In genomic region chr10:60611291-60611747, GRCh38 we compare ENCODE assay signal across 12 cellular contexts.
DNase-seq lines count a peak whose midpoint lies in the region; ATAC-seq and TF ChIP-seq lines count a peak whose summit lies in the region.
"Had no signal": no experiment of that assay in that cellular context is flagged by ENCODE, and none has a peak within 500 bp of the region (broad histone marks: within the 10 kb centered on the region; RNA-seq: fewer than 3 reads in every experiment).

No MANE protein-coding gene starts in this region.

- no peaks in the 10 kb centered on the region for H3K27me3 ChIP-seq in MM.1S (replicated peaks; ENCODE audit: insufficient read depth, low read length)
- H3K27me3 ChIP-seq: uterus had no signal

- no peak overlapping the region for H3K27ac ChIP-seq in MM.1S (ENCODE audit: low read length)
- H3K27ac ChIP-seq: parathyroid adenoma, uterus had no signal

- intact Hi-C loops in activated CD4-positive, alpha-beta memory T cell treated with anti-CD3 and anti-CD28 coated beads for 36 hours (cut with micrococcal nuclease): loop anchor here (1.0 kb wide), 3 partner anchors 17 to 45 kb away; no protein-coding TSS in a partner anchor

- H3K4me1 Mint-ChIP-seq in activated CD4-positive, alpha-beta memory T cell treated with anti-CD3 and anti-CD28 coated beads for 36 hours (ENCODE audit: low read depth): peaks cover 27% of the 10 kb centered on the region
- H3K4me1 Mint-ChIP-seq in activated CD4-positive, alpha-beta memory T cell treated with anti-CD3 and anti-CD28 coated beads, Interleukin-2, amount 10 ng/mL, durations not matched to agents 7 days and 5 days: peaks cover 23% of the 10 kb centered on the region
- peaks cover 41% of the 10 kb centered on the region for H3K4me1 Mint-ChIP-seq in activated T-cell treated with anti-CD3 and anti-CD28 coated beads, Interleukin-2, amount 50 U/mL, for 24 hours (ENCODE audit: low read depth)
- H3K4me1 Mint-ChIP-seq: B cell had no signal

- no peak overlapping the region for H3K4me3 ChIP-seq in MM.1S (ENCODE audit: low read length)
- H3K4me3 ChIP-seq: uterus had no signal

- H3K9me2 ChIP-seq in MM.1S (replicated peaks; ENCODE audit: insufficient read depth, low read length): no peaks in the 10 kb centered on the region

- no peaks in the 10 kb centered on the region for H3K79me2 ChIP-seq in MM.1S (ENCODE audit: low read length)
- H3K79me2 ChIP-seq: parathyroid adenoma had no signal

- DNase-seq in activated CD4-positive, alpha-beta memory T cell treated with anti-CD3 and anti-CD28 coated beads for 36 hours: peak; percentile 51
- no peak for DNase-seq in activated CD4-positive, alpha-beta memory T cell treated with anti-CD3 and anti-CD28 coated beads, Interleukin-2, amount 10 ng/mL, durations not matched to agents 7 days and 5 days
- peak; percentile 49 for DNase-seq in activated T-cell treated with anti-CD3 and anti-CD28 coated beads, Interleukin-2, amount 50 U/mL, for 24 hours
- peak; percentile 26 for DNase-seq in hepatic stellate cell (ENCODE audit: low spot score)
- peak; percentile 1 to 2 for DNase-seq in stimulated activated CD8-positive, alpha-beta memory T cell treated with anti-CD3 and anti-CD28 coated beads, Interleukin-2, amount 100 ng/mL, for 48 hours (ENCODE audit: low read depth in 2 of 2)
- DNase-seq in MM.1S: no peak
- DNase-seq: T-cell, uterus had no signal

- H3F3A ChIP-seq in MM.1S (ENCODE audit: insufficient read depth, low read length): no peaks in the 10 kb centered on the region

- H2AFZ ChIP-seq in MM.1S (ENCODE audit: low read length): no peak overlapping the region
- H2AFZ ChIP-seq: parathyroid adenoma had no signal

- CTCF ChIA-PET in activated CD4-positive, alpha-beta memory T cell treated with anti-CD3 and anti-CD28 coated beads for 36 hours (lab: Charles Lee): no interaction called here
- CTCF ChIA-PET in activated CD4-positive, alpha-beta memory T cell treated with anti-CD3 and anti-CD28 coated beads, Interleukin-2, amount 10 ng/mL, durations not matched to agents 7 days and 5 days (lab: Charles Lee): interaction anchor here (1.2 kb wide), 1 partner anchor 157 kb away, joined by 3 read pairs; no protein-coding TSS in a partner anchor

- peaks cover 2% of the 10 kb centered on the region for H3K36me3 Mint-ChIP-seq in activated CD4-positive, alpha-beta memory T cell treated with anti-CD3 and anti-CD28 coated beads for 36 hours
- H3K36me3 Mint-ChIP-seq in activated CD4-positive, alpha-beta memory T cell treated with anti-CD3 and anti-CD28 coated beads, Interleukin-2, amount 10 ng/mL, durations not matched to agents 7 days and 5 days (ENCODE audit: low read depth): peaks cover 3% of the 10 kb centered on the region
- H3K36me3 Mint-ChIP-seq in activated T-cell treated with anti-CD3 and anti-CD28 coated beads, Interleukin-2, amount 50 U/mL, for 24 hours (ENCODE audit: low read depth): peaks cover 6% of the 10 kb centered on the region

- H3K9ac ChIP-seq in MM.1S (ENCODE audit: low read length): no peak overlapping the region
- H3K9ac ChIP-seq: parathyroid adenoma had no signal

- H3K4me3 Mint-ChIP-seq in activated CD4-positive, alpha-beta memory T cell treated with anti-CD3 and anti-CD28 coated beads for 36 hours: no peak overlapping the region
- no peak overlapping the region for H3K4me3 Mint-ChIP-seq in activated CD4-positive, alpha-beta memory T cell treated with anti-CD3 and anti-CD28 coated beads, Interleukin-2, amount 10 ng/mL, durations not matched to agents 7 days and 5 days
- H3K4me3 Mint-ChIP-seq in activated T-cell treated with anti-CD3 and anti-CD28 coated beads, Interleukin-2, amount 50 U/mL, for 24 hours: peak overlapping the region; percentile 43
- H3K4me3 Mint-ChIP-seq: B cell, T-cell had no signal

- H3K4me2 ChIP-seq in MM.1S (ENCODE audit: low read depth, low read length): no peak overlapping the region

- no peaks in the 10 kb centered on the region for H3K4me1 ChIP-seq in MM.1S (ENCODE audit: low read length)
- H3K4me1 ChIP-seq: parathyroid adenoma, uterus had no signal

- TF ChIP-seq CTCF in MM.1S (IDR thresholded peaks at IDR 0.05; ENCODE audit: low read length): no peak

- H3K9me3 ChIP-seq in MM.1S (replicated peaks; ENCODE audit: insufficient read depth, low read length): no peaks in the 10 kb centered on the region
- H3K9me3 ChIP-seq: uterus had no signal

- H3K27ac Mint-ChIP-seq in activated CD4-positive, alpha-beta memory T cell treated with anti-CD3 and anti-CD28 coated beads for 36 hours: peak overlapping the region; percentile 24
- H3K27ac Mint-ChIP-seq in activated CD4-positive, alpha-beta memory T cell treated with anti-CD3 and anti-CD28 coated beads, Interleukin-2, amount 10 ng/mL, durations not matched to agents 7 days and 5 days: no peak overlapping the region
- peak overlapping the region; percentile 75 for H3K27ac Mint-ChIP-seq in activated T-cell treated with anti-CD3 and anti-CD28 coated beads, Interleukin-2, amount 50 U/mL, for 24 hours
- H3K27ac Mint-ChIP-seq: B cell, T-cell had no signal

- ATAC-seq in GM18868 (IDR thresholded peaks at IDR 0.05; ENCODE audit: unreplicated experiment) (no peak), GM21526 (IDR thresholded peaks at IDR 0.05; ENCODE audit: low FRiP score, unreplicated experiment) (no peak)

- H3K36me3 ChIP-seq in MM.1S (replicated peaks; ENCODE audit: insufficient read depth, low read length): no peaks in the 10 kb centered on the region
- H3K36me3 ChIP-seq: uterus had no signal

- H3K27me3 Mint-ChIP-seq in activated CD4-positive, alpha-beta memory T cell treated with anti-CD3 and anti-CD28 coated beads for 36 hours: no peaks in the 10 kb centered on the region
- no peaks in the 10 kb centered on the region for H3K27me3 Mint-ChIP-seq in activated CD4-positive, alpha-beta memory T cell treated with anti-CD3 and anti-CD28 coated beads, Interleukin-2, amount 10 ng/mL, durations not matched to agents 7 days and 5 days
- no peaks in the 10 kb centered on the region for H3K27me3 Mint-ChIP-seq in activated T-cell treated with anti-CD3 and anti-CD28 coated beads, Interleukin-2, amount 50 U/mL, for 24 hours
- H3K27me3 Mint-ChIP-seq: T-cell had no signal

- H4K20me1 ChIP-seq in MM.1S (ENCODE audit: insufficient read depth, low read length): no peaks in the 10 kb centered on the region

- POLR2A ChIA-PET in activated CD4-positive, alpha-beta memory T cell treated with anti-CD3 and anti-CD28 coated beads for 36 hours (lab: Charles Lee): no interaction called here
- POLR2A ChIA-PET in activated CD4-positive, alpha-beta memory T cell treated with anti-CD3 and anti-CD28 coated beads, Interleukin-2, amount 10 ng/mL, durations not matched to agents 7 days and 5 days (lab: Charles Lee): no interaction called here

- no peaks in the 10 kb centered on the region for H3K9me3 Mint-ChIP-seq in activated CD4-positive, alpha-beta memory T cell treated with anti-CD3 and anti-CD28 coated beads for 36 hours
- H3K9me3 Mint-ChIP-seq in activated CD4-positive, alpha-beta memory T cell treated with anti-CD3 and anti-CD28 coated beads, Interleukin-2, amount 10 ng/mL, durations not matched to agents 7 days and 5 days: no peaks in the 10 kb centered on the region
- no peaks in the 10 kb centered on the region for H3K9me3 Mint-ChIP-seq in activated T-cell treated with anti-CD3 and anti-CD28 coated beads, Interleukin-2, amount 50 U/mL, for 24 hours
- H3K9me3 Mint-ChIP-seq: T-cell had no signal

Comparison
In these comparisons a context has a peak if more than half of its experiments do, and no peak if none do; other contexts are left out.
1. DNase-seq: peak in activated CD4-positive, alpha-beta memory T cell treated with anti-CD3 and anti-CD28 coated beads for 36 hours (single experiment), activated T-cell treated with anti-CD3 and anti-CD28 coated beads, Interleukin-2, amount 50 U/mL, for 24 hours (single experiment), hepatic stellate cell (single experiment) and stimulated activated CD8-positive, alpha-beta memory T cell treated with anti-CD3 and anti-CD28 coated beads, Interleukin-2, amount 100 ng/mL, for 48 hours (2 of 2); none in activated CD4-positive, alpha-beta memory T cell treated with anti-CD3 and anti-CD28 coated beads, Interleukin-2, amount 10 ng/mL, durations not matched to agents 7 days and 5 days (single experiment) and MM.1S (single experiment).